In genomic region chr3:48516571-48516970, GRCh38 we compare ENCODE assay signal across 19 cellular contexts. TPM values are rescaled to one million over a fixed set of nuclear protein-coding genes. Genes with fewer than 3 reads are reported as not detected.
DNase-seq lines count a peak whose midpoint lies in the region; ATAC-seq, FAIRE-seq and TF ChIP-seq lines count a peak whose summit lies in the region.
"Had no signal": no experiment of that assay in that cellular context is flagged by ENCODE, and none has a peak within 500 bp of the region (broad histone marks: within the 10 kb centered on the region; RNA-seq: fewer than 3 reads in every experiment).

No MANE protein-coding gene starts in this region.

- TF ChIP-seq CTCF in HCT116 (IDR thresholded peaks at IDR 0.05 in 2 of 3, conservative IDR thresholded peaks at IDR 0.05 in 1 of 3; ENCODE audit: borderline replicate concordance in 1 of 3, insufficient read depth in 1 of 3, low read depth in 2 of 3, low read length in 2 of 3) (no peak), keratinocyte (optimal IDR thresholded peaks at IDR 0.05 in 1 of 3, IDR thresholded peaks at IDR 0.05 in 1 of 3, conservative IDR thresholded peaks at IDR 0.05 in 1 of 3; ENCODE audit: extremely low read depth in 1 of 3, insufficient read depth in 2 of 3, low read length in 3 of 3) (no peak)

- dilution Hi-C loops in keratinocyte (cut with MboI; ENCODE audit: extremely low pct_ligation_motif_present, low sequenced_read_pairs): no loop called here

- H3K9me3 ChIP-seq in HCT116 (ENCODE audit: control insufficient read depth in 1 of 2, insufficient read depth in 1 of 2, low read depth in 1 of 2, low read length in 2 of 2) (no peaks in the 10 kb centered on the region), keratinocyte (ENCODE audit: control insufficient read depth, low read depth, low read length) (no peaks in the 10 kb centered on the region)
- H3K9me3 ChIP-seq: breast epithelium had no signal

- H4K20me1 ChIP-seq in HCT116 (ENCODE audit: insufficient read depth) (no peaks in the 10 kb centered on the region), keratinocyte (ENCODE audit: control insufficient read depth, extremely low read depth, insufficient read depth, low read length) (no peaks in the 10 kb centered on the region)

- POLR2A ChIA-PET in HCT116 (lab: Charles Lee): no interaction called here

- TF ChIP-seq POLR2A in HCT116 (IDR thresholded peaks at IDR 0.05; ENCODE audit: borderline replicate concordance, extremely low read depth, insufficient read depth, insufficient read length): no peak

- TF ChIP-seq RAD21 in HCT116 (IDR thresholded peaks at IDR 0.05; ENCODE audit: low read depth): no peak

- H3K9ac ChIP-seq in HCT116 (ENCODE audit: low read length) (no peak overlapping the region), keratinocyte (ENCODE audit: control insufficient read depth, extremely low read depth, insufficient read depth, low read length) (no peak overlapping the region)
- H3K9ac ChIP-seq: parathyroid adenoma had no signal

- H3K4me3 ChIP-seq in HCT116 (replicated peaks in 1 of 2; ENCODE audit: low read depth in 1 of 2, low read length in 2 of 2) (no peak overlapping the region), keratinocyte (ENCODE audit: control insufficient read depth in 2 of 3, extremely low read depth in 1 of 3, insufficient read depth in 2 of 3, low read depth in 1 of 3, low read length in 3 of 3) (no peak overlapping the region)
- H3K4me3 ChIP-seq: breast epithelium, K562 had no signal

- RAD21 ChIA-PET in HCT116 (lab: Charles Lee; ENCODE audit: low non-redundant PET in 1 of 2, low total read pairs in 2 of 2, uncharacterized antibody in 2 of 2, unreplicated experiment in 2 of 2): no interaction called here

- intact Hi-C loops in HCT116 (cut with micrococcal nuclease): no loop called here

- H3K36me3 ChIP-seq in HCT116 (ENCODE audit: control insufficient read depth in 1 of 2, insufficient read depth in 2 of 2, low read length in 2 of 2): 0 out of 4 replicates have a peak, but pooled peaks cover 0 to 4% of the 10 kb centered on the region in 2 experiments
- peaks cover 0 to 6% of the 10 kb centered on the region in 2 experiments for H3K36me3 ChIP-seq in keratinocyte (ENCODE audit: control insufficient read depth in 2 of 2, extremely low read depth in 1 of 2, insufficient read depth in 2 of 2, low read length in 2 of 2)
- H3K36me3 ChIP-seq: breast epithelium had no signal

- peak; percentile 20 for FAIRE-seq in keratinocyte (lab: Jason Lieb, UNC)
- FAIRE-seq: A204.1, K562 had no signal

- H3K4me2 ChIP-seq in HCT116 (ENCODE audit: low read length) (no peak overlapping the region), keratinocyte (ENCODE audit: control insufficient read depth, extremely low read depth, insufficient read depth, low read depth, low read length) (no peak overlapping the region)

- DNase-seq in activated CD4-positive, alpha-beta T cell treated with anti-CD3 and anti-CD28 coated beads, Interleukin-2, amount 50 U/mL, for 48 hours: peak; percentile 40 to 50
- no peak for DNase-seq in activated CD4-positive, alpha-beta T cell treated with anti-CD3 and anti-CD28 coated beads for 48 hours
- DNase-seq in HCT116 (ENCODE audit: low read depth, low spot score) (no peak), keratinocyte (ENCODE audit: low read depth, low spot score) (no peak), ureter (ENCODE audit: low spot score) (no peak), NCI-H1417 treated with DMSO at 0.1 percent for 48 hours (lab: John Stamatoyannopoulos, UW) (no peak)
- peak; percentile 27 for DNase-seq in activated effector memory CD4-positive, alpha-beta T cell treated with Interleukin-2 at 50 U/mL for 16 hours
- DNase-seq: DMS79, hippocampal formation, naive B cell, NCI-H1930, NCI-H345 had no signal

- CTCF ChIA-PET in HCT116 (lab: Charles Lee): no interaction called here

- no peak overlapping the region for H2AFZ ChIP-seq in HCT116 (ENCODE audit: low read depth, low read length, poor library complexity, severe bottlenecking)
- no peak overlapping the region for H2AFZ ChIP-seq in keratinocyte (ENCODE audit: control insufficient read depth, low read length)
- H2AFZ ChIP-seq: parathyroid adenoma had no signal

- BruUV-seq in HCT116 (replicated peaks; lab: Mats Ljungman, UMichigan): no TSS peak

- peaks cover 0 to 2% of the 10 kb centered on the region in 2 experiments; a peak in 1 of 4 replicates for H3K4me1 ChIP-seq in HCT116 (ENCODE audit: control insufficient read depth in 1 of 2, insufficient read depth in 2 of 2, low read length in 2 of 2)
- H3K4me1 ChIP-seq in keratinocyte (ENCODE audit: control insufficient read depth, extremely low read depth, insufficient read depth, low read length): peaks cover 4% of the 10 kb centered on the region
- H3K4me1 ChIP-seq: breast epithelium, parathyroid adenoma had no signal

- H3K27me3 ChIP-seq in HCT116 (ENCODE audit: insufficient read depth, low read length) (no peaks in the 10 kb centered on the region), keratinocyte (ENCODE audit: control insufficient read depth, extremely low read depth, insufficient read depth, low read length) (no peaks in the 10 kb centered on the region)
- H3K27me3 ChIP-seq: breast epithelium had no signal

- H3K9me2 ChIP-seq in HCT116 (ENCODE audit: insufficient read depth): no peaks in the 10 kb centered on the region

- H3K79me2 ChIP-seq in HCT116 (ENCODE audit: insufficient read depth, low read length) (no peaks in the 10 kb centered on the region), keratinocyte (ENCODE audit: control insufficient read depth, insufficient read depth, low read length) (no peaks in the 10 kb centered on the region)
- H3K79me2 ChIP-seq: parathyroid adenoma had no signal

- ATAC-seq in HCT116: 0 out of 2 replicates have a peak, but pooled peaks have one; percentile 47
- no peak for ATAC-seq in HG03342 (IDR thresholded peaks at IDR 0.05; ENCODE audit: unreplicated experiment)
- ATAC-seq: K562, Panc1 had no signal

- no peaks in the 10 kb centered on the region for H3K9me1 ChIP-seq in keratinocyte (ENCODE audit: control insufficient read depth, extremely low read depth, insufficient read depth, low read length)

- H3K27ac ChIP-seq in HCT116 (ENCODE audit: low read depth, low read length) (no peak overlapping the region), keratinocyte (ENCODE audit: control insufficient read depth, insufficient read depth, low read length) (no peak overlapping the region)
- H3K27ac ChIP-seq: breast epithelium, C4-2B, parathyroid adenoma had no signal

TF ChIP-seq in HCT116, 20 proteins besides CTCF, POLR2A, EP300 and RAD21 (continues in another document):
- TF ChIP-seq YY1 (IDR thresholded peaks at IDR 0.05; ENCODE audit: extremely low read depth, insufficient replicate concordance, low read depth, low read length) (no peak), EZH2phosphoT487 (IDR thresholded peaks at IDR 0.05; ENCODE audit: borderline replicate concordance) (no peak), CBX3 (IDR thresholded peaks at IDR 0.05; ENCODE audit: low read depth) (no peak)

RNA-seq across cellular contexts. Expression of gene SHISA5, which starts 12.6 kb away (rescaled TPM):
- total RNA-seq in HCT116 (2021; ENCODE audit: unreplicated experiment): 104 TPM
- 121 and 134 TPM in 2 replicates for polyA plus RNA-seq in HCT116 (2012)
- polyA plus RNA-seq in keratinocyte: 94.4 to 159 TPM (median 95.5 TPM) in 3 replicates
- 15.8 TPM for polyA plus RNA-seq in keratinocyte (2011; ENCODE audit: low read depth)
- polyA plus RNA-seq in keratinocyte (2011; cell fraction: cytosol; rRNA removed): 123 and 181 TPM in 2 replicates
- 73.3 and 94.4 TPM in 2 replicates for polyA plus RNA-seq in keratinocyte (2011; cell fraction: nucleus; rRNA removed)
- polyA plus RNA-seq in keratinocyte (2012; ENCODE audit: low replicate concordance): 62.3 and 188 TPM in 2 replicates
- 120 to 289 TPM (median 147 TPM) in 3 replicates for polyA minus RNA-seq in keratinocyte
- polyA minus RNA-seq in keratinocyte (2011; cell fraction: cytosol; rRNA and poly(A)+ RNA removed): 189 TPM
- 35.5 and 38.2 TPM in 2 replicates for polyA minus RNA-seq in keratinocyte (2011; cell fraction: nucleus; rRNA and poly(A)+ RNA removed)
- total RNA-seq in ureter: 294 TPM

RNA-seq across cellular contexts. Expression of gene PFKFB4, which starts 40.0 kb away (rescaled TPM):
- 20.3 TPM for total RNA-seq in HCT116 (2021; ENCODE audit: unreplicated experiment)
- 45.7 and 46.4 TPM in 2 replicates for polyA plus RNA-seq in HCT116 (2012)
- 15.1 to 22.0 TPM (median 16.2 TPM) in 3 replicates for polyA plus RNA-seq in keratinocyte
- polyA plus RNA-seq in keratinocyte (2011; ENCODE audit: low read depth): 1.7 TPM
- 5.0 and 7.1 TPM in 2 replicates for polyA plus RNA-seq in keratinocyte (2011; cell fraction: cytosol; rRNA removed)
- polyA plus RNA-seq in keratinocyte (2011; cell fraction: nucleus; rRNA removed): 70.4 and 80.0 TPM in 2 replicates
- 2.5 and 18.7 TPM in 2 replicates for polyA plus RNA-seq in keratinocyte (2012; ENCODE audit: low replicate concordance)
- 16.9 to 49.6 TPM (median 29.4 TPM) in 3 replicates for polyA minus RNA-seq in keratinocyte
- polyA minus RNA-seq in keratinocyte (2011; cell fraction: cytosol; rRNA and poly(A)+ RNA removed): 5.6 TPM
- 20.3 and 25.0 TPM in 2 replicates for polyA minus RNA-seq in keratinocyte (2011; cell fraction: nucleus; rRNA and poly(A)+ RNA removed)
- total RNA-seq in ureter: 7.4 TPM

RNA-seq across cellular contexts. Expression of gene UCN2, which starts 47.0 kb away (rescaled TPM):
- total RNA-seq in HCT116 (2021; ENCODE audit: unreplicated experiment): 1.5 TPM
- 0.69 and 1.1 TPM in 2 replicates for polyA plus RNA-seq in HCT116 (2012)
- polyA plus RNA-seq in keratinocyte: 5.7 to 10.0 TPM (median 6.3 TPM) in 3 replicates
- not detected for polyA plus RNA-seq in keratinocyte (2011; ENCODE audit: low read depth)
- polyA plus RNA-seq in keratinocyte (2011; cell fraction: cytosol; rRNA removed): 1.2 and 1.9 TPM in 2 replicates
- polyA plus RNA-seq in keratinocyte (2011; cell fraction: nucleus; rRNA removed): 43.3 and 53.6 TPM in 2 replicates
- 1.1 and 14.8 TPM in 2 replicates for polyA plus RNA-seq in keratinocyte (2012; ENCODE audit: low replicate concordance)
- polyA minus RNA-seq in keratinocyte: 6.8 to 20.4 TPM (median 19.2 TPM) in 3 replicates
- polyA minus RNA-seq in keratinocyte (2011; cell fraction: cytosol; rRNA and poly(A)+ RNA removed): 1.3 TPM
- 9.9 and 14.7 TPM in 2 replicates for polyA minus RNA-seq in keratinocyte (2011; cell fraction: nucleus; rRNA and poly(A)+ RNA removed)
- 1.5 TPM for total RNA-seq in ureter

Comparison
In these comparisons a context has a peak if more than half of its experiments do, and no peak if none do; other contexts are left out.
1. DNase-seq: peak in activated CD4-positive, alpha-beta T cell treated with anti-CD3 and anti-CD28 coated beads, Interleukin-2, amount 50 U/mL, for 48 hours (2 of 2) and activated effector memory CD4-positive, alpha-beta T cell treated with Interleukin-2 at 50 U/mL for 16 hours (single experiment); none in activated CD4-positive, alpha-beta T cell treated with anti-CD3 and anti-CD28 coated beads for 48 hours (single experiment), HCT116 (single experiment), keratinocyte (single experiment), ureter (single experiment) and NCI-H1417 treated with DMSO at 0.1 percent for 48 hours (single experiment).